1 cellular context compared by ENCODE assay signal in genomic region chr16:14486520-14487303, GRCh38.
TF ChIP-seq lines count a peak whose summit lies in the region.

No MANE protein-coding gene starts in this region.

TF ChIP-seq in K562, 482 proteins besides CTCF, POLR2A, EP300 and RAD21 (continued from another document and continues in another):
- TF ChIP-seq ZNF592 (IDR thresholded peaks at IDR 0.05) = peak; percentile 94
- TF ChIP-seq TAL1 (IDR thresholded peaks at IDR 0.05) = no peak
- TF ChIP-seq HEY1 (CRISPR knock-in tag; IDR thresholded peaks at IDR 0.05; ENCODE audit: borderline replicate concordance) = no peak
- no peak for TF ChIP-seq IFI16 (CRISPR knock-in tag; IDR thresholded peaks at IDR 0.05)
- TF ChIP-seq SRSF3 (IDR thresholded peaks at IDR 0.05; ENCODE audit: insufficient read depth, low read length) = no peak
- TF ChIP-seq GATA2 (CRISPR knock-in tag; IDR thresholded peaks at IDR 0.05) = no peak
- TF ChIP-seq ZNF699 (CRISPR knock-in tag; IDR thresholded peaks at IDR 0.05; ENCODE audit: insufficient replicate concordance) = no peak
- no peak for TF ChIP-seq E2F5 (CRISPR knock-in tag; IDR thresholded peaks at IDR 0.05)
- peak; percentile 67 for TF ChIP-seq NFIC (IDR thresholded peaks at IDR 0.05)
- TF ChIP-seq THAP7 (CRISPR knock-in tag; IDR thresholded peaks at IDR 0.05) = no peak
- TF ChIP-seq NR2C2 (CRISPR knock-in tag; IDR thresholded peaks at IDR 0.05) = no peak
- TF ChIP-seq NR2C2 (tag; IDR thresholded peaks at IDR 0.05) = no peak
- TF ChIP-seq RREB1 (CRISPR knock-in tag; IDR thresholded peaks at IDR 0.05) = no peak
- no peak for TF ChIP-seq STAT5A (IDR thresholded peaks at IDR 0.05; ENCODE audit: borderline replicate concordance, low read length)
- no peak for TF ChIP-seq CTBP1 (IDR thresholded peaks at IDR 0.05; ENCODE audit: borderline replicate concordance)
- TF ChIP-seq RBFOX2 (IDR thresholded peaks at IDR 0.05; ENCODE audit: low read depth, low read length) = no peak
- no peak for TF ChIP-seq HNRNPL (IDR thresholded peaks at IDR 0.05; ENCODE audit: low read depth, low read length)
- TF ChIP-seq ZNF133 (CRISPR knock-in tag; IDR thresholded peaks at IDR 0.05) = no peak
- TF ChIP-seq ZNF707 (CRISPR knock-in tag; conservative IDR thresholded peaks at IDR 0.05) = no peak
- TF ChIP-seq POLR2AphosphoS5 (IDR thresholded peaks at IDR 0.05; ENCODE audit: control insufficient read depth, insufficient read depth, low read depth, low read length) = peak; percentile 47; the same call in 1 of the 2 replicates
- TF ChIP-seq CHD2 (IDR thresholded peaks at IDR 0.05; ENCODE audit: low read depth, low read length) = no peak
- TF ChIP-seq NR1H2 (CRISPR knock-in tag; IDR thresholded peaks at IDR 0.05) = no peak
- TF ChIP-seq CBX8 (IDR thresholded peaks at IDR 0.05; ENCODE audit: borderline replicate concordance, extremely low read depth, low read depth, low read length, poor library complexity, severe bottlenecking) = no peak
- TF ChIP-seq PATZ1 (CRISPR knock-in tag; IDR thresholded peaks at IDR 0.05; ENCODE audit: borderline replicate concordance) = no peak
- TF ChIP-seq BACH1 (tag; IDR thresholded peaks at IDR 0.05) = peak; percentile 91
- TF ChIP-seq ELF1 (tag; IDR thresholded peaks at IDR 0.05) = no peak
- no peak for TF ChIP-seq ZNF232 (CRISPR knock-in tag; IDR thresholded peaks at IDR 0.05)
- no peak for TF ChIP-seq POLR2AphosphoS2 (IDR thresholded peaks at IDR 0.05; ENCODE audit: low read length)
- TF ChIP-seq TCFL5 (CRISPR knock-in tag; conservative IDR thresholded peaks at IDR 0.05) = no peak
- TF ChIP-seq POLR3A (IDR thresholded peaks at IDR 0.05; ENCODE audit: borderline replicate concordance, extremely low read depth, insufficient read depth, insufficient read length) = no peak
- TF ChIP-seq MAFG (tag; conservative IDR thresholded peaks at IDR 0.05) = peak; percentile 98
- no peak for TF ChIP-seq POLR2G (IDR thresholded peaks at IDR 0.05; ENCODE audit: low read depth, low read length)
- TF ChIP-seq MTA2 (IDR thresholded peaks at IDR 0.05; ENCODE audit: low read depth) = no peak
- no peak for TF ChIP-seq SIRT6 (IDR thresholded peaks at IDR 0.05; ENCODE audit: low read depth, low read length)
- no peak for TF ChIP-seq MCM5 (IDR thresholded peaks at IDR 0.05; ENCODE audit: low read depth)
- no peak for TF ChIP-seq ZNF655 (CRISPR knock-in tag; IDR thresholded peaks at IDR 0.05)
- TF ChIP-seq TAF9B (IDR thresholded peaks at IDR 0.05; ENCODE audit: partially characterized antibody) = peak; percentile 38
- TF ChIP-seq ZNF398 (CRISPR knock-in tag; IDR thresholded peaks at IDR 0.05) = no peak
- TF ChIP-seq ZNF695 (CRISPR knock-in tag; IDR thresholded peaks at IDR 0.05) = no peak
- no peak for TF ChIP-seq HMGXB4 (CRISPR knock-in tag; IDR thresholded peaks at IDR 0.05)
- TF ChIP-seq ZNF217 (CRISPR knock-in tag; IDR thresholded peaks at IDR 0.05) = no peak
- TF ChIP-seq MYC (IDR thresholded peaks at IDR 0.05; ENCODE audit: low read depth, low read length) = peak; percentile 93
- TF ChIP-seq MYC (CRISPR knock-in tag; IDR thresholded peaks at IDR 0.05; ENCODE audit: borderline replicate concordance, low read depth) = no peak
- TF ChIP-seq PTTG1 (tag; IDR thresholded peaks at IDR 0.05; ENCODE audit: low read depth) = no peak
- no peak for TF ChIP-seq NR4A1 (CRISPR knock-in tag; IDR thresholded peaks at IDR 0.05)
- TF ChIP-seq NR4A1 (tag; IDR thresholded peaks at IDR 0.05) = peak; percentile 37; the same call in 1 of the 2 replicates
